ENCODE assay signal across 15 cellular contexts in the genomic region with DNA sequence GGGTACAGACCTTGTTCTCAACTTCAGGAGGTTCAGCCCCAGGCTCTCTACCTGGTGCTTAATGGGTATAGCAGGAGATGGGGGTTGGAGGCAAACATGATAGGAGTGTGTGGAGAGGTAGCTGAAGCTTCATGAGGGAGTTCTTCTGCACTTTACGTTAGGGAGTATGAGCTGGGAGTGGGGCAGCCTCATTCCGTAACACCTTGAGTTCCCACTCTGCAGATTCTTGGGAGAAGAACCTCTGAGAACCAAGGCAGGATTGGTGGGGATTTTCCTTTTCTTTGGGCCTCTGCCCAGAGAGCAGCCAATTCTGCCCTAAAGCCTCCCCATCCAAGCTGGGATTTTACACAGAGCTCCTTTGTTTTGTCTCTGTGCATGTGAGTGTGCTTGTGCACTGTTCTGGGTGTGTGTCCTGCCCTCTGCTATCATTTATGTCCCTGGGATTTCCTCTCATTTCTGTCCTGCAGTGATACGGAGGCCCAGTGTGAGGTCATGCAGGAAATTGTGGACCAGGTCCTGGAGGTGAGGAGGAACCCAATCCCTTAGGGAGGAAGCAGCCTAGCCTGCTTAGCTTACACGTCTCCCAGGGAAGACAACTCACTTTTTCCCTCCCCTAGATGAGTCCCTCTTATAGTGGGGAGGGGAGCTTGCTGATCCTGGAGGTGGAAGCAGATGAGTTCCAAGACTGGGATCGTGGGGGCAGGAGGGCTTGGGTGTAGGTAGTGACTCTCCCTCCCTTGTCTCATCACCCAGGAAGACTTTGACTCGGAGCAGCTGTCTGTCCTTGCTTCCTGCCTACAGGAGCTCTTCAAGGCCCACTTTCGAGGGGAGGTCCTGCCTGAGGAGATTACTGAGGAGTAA. TPM values are rescaled to one million over a fixed set of nuclear protein-coding genes. Genes with fewer than 3 reads are reported as not detected.
DNase-seq lines count a peak whose midpoint lies in the region; ATAC-seq and TF ChIP-seq lines count a peak whose summit lies in the region.
"Had no signal": no experiment of that assay in that cellular context is flagged by ENCODE, and none has a peak within 500 bp of the region (broad histone marks: within the 10 kb centered on the region; RNA-seq: fewer than 3 reads in every experiment).

No MANE protein-coding gene starts in this region.

- intact Hi-C loops in esophagus squamous epithelium (cut with DNase I): no loop called here
- intact Hi-C loops in lower lobe of right lung (cut with DNase I): no loop called here

- H3K4me3 Mint-ChIP-seq in activated T-helper 17 cell treated with anti-CD3 and anti-CD28 coated beads, Interleukin-2, amount 50 U/mL, for 72 hours: no peak overlapping the region
- H3K4me3 Mint-ChIP-seq: activated CD4-positive, alpha-beta memory T cell treated with anti-CD3 and anti-CD28 coated beads, Interleukin-2, amount 10 ng/mL, durations not matched to agents 7 days and 5 days; CD4-positive, CD25-positive, alpha-beta regulatory T cell had no signal

- ATAC-seq in activated T-helper 17 cell treated with anti-CD3 and anti-CD28 coated beads, Interleukin-2, amount 50 U/mL, for 72 hours (replicated peaks): no peak
- ATAC-seq in lower lobe of right lung: peak in 1 of 2 donors; percentile 10

- peaks cover 3% of the 10 kb centered on the region for H3K4me1 Mint-ChIP-seq in activated T-helper 17 cell treated with anti-CD3 and anti-CD28 coated beads, Interleukin-2, amount 50 U/mL, for 72 hours
- H3K4me1 Mint-ChIP-seq: activated CD4-positive, alpha-beta memory T cell treated with anti-CD3 and anti-CD28 coated beads, Interleukin-2, amount 10 ng/mL, durations not matched to agents 7 days and 5 days; CD4-positive, CD25-positive, alpha-beta regulatory T cell had no signal

- peaks cover 0 to 3% (median 0%) of the 10 kb centered on the region in 3 donors for H3K4me1 ChIP-seq in esophagus squamous epithelium
- H3K4me1 ChIP-seq in lower lobe of right lung: peaks cover 32% of the 10 kb centered on the region
- H3K4me1 ChIP-seq in SJCRH30: no peaks in the 10 kb centered on the region

- H3K9me3 ChIP-seq in esophagus squamous epithelium (no peaks in the 10 kb centered on the region), lower lobe of right lung (no peaks in the 10 kb centered on the region), SJCRH30 (replicated peaks) (no peaks in the 10 kb centered on the region)

- H3K27ac Mint-ChIP-seq in activated T-helper 17 cell treated with anti-CD3 and anti-CD28 coated beads, Interleukin-2, amount 50 U/mL, for 72 hours: peak overlapping the region; percentile 12
- H3K27ac Mint-ChIP-seq: activated CD4-positive, alpha-beta memory T cell treated with anti-CD3 and anti-CD28 coated beads, Interleukin-2, amount 10 ng/mL, durations not matched to agents 7 days and 5 days had no signal

- no peaks in the 10 kb centered on the region for H3K27me3 ChIP-seq in esophagus squamous epithelium
- no peaks in the 10 kb centered on the region for H3K27me3 ChIP-seq in lower lobe of right lung (ENCODE audit: low read depth)
- no peaks in the 10 kb centered on the region for H3K27me3 ChIP-seq in SJCRH30

- no peaks in the 10 kb centered on the region for H3K27me3 Mint-ChIP-seq in activated T-helper 17 cell treated with anti-CD3 and anti-CD28 coated beads, Interleukin-2, amount 50 U/mL, for 72 hours
- H3K27me3 Mint-ChIP-seq: activated CD4-positive, alpha-beta memory T cell treated with anti-CD3 and anti-CD28 coated beads, Interleukin-2, amount 10 ng/mL, durations not matched to agents 7 days and 5 days; CD4-positive, CD25-positive, alpha-beta regulatory T cell had no signal

- DNase-seq in esophagus squamous epithelium (lab: John Stamatoyannopoulos, UW): no peak
- DNase-seq in lower lobe of right lung: no peak
- DNase-seq in substantia nigra (lab: John Stamatoyannopoulos, UW): peak in 8 of 49 donors; percentile 8 to 58 (median 17)
- DNase-seq in NCI-H146 (lab: John Stamatoyannopoulos, UW): no peak
- no peak for DNase-seq in activated CD8-positive, alpha-beta memory T cell treated with anti-CD3 and anti-CD28 coated beads for 24 hours
- no peak for DNase-seq in SJCRH30
- DNase-seq in activated CD4-positive, CD25-positive, alpha-beta regulatory T cell treated with anti-CD3 and anti-CD28 coated beads, Interleukin-2, amount 50 U/mL, for 72 hours: no peak
- DNase-seq: activated CD4-positive, alpha-beta memory T cell treated with anti-CD3 and anti-CD28 coated beads, Interleukin-2, amount 10 ng/mL, durations not matched to agents 7 days and 5 days; activated gamma-delta T cell; CD4-positive, CD25-positive, alpha-beta regulatory T cell; NCI-H1930; NCI-H82; stimulated activated CD4-positive, alpha-beta T cell treated with anti-CD3 and anti-CD28 coated beads, Interleukin-4, amount 100 ng/mL, for 4 hours; stimulated activated naive CD4-positive, alpha-beta T cell treated with Interleukin-2 at 50 U/mL for 16 hours had no signal

- no peak for TF ChIP-seq CTCF in esophagus squamous epithelium (IDR thresholded peaks at IDR 0.05)
- TF ChIP-seq CTCF in lower lobe of right lung (IDR thresholded peaks at IDR 0.05): no peak

- WGBS in esophagus squamous epithelium, 2 donors: 60 to 84% methylated on average over 3 to 5 of the region's 7 CpGs

- H3K4me3 ChIP-seq in esophagus squamous epithelium (no peak overlapping the region), lower lobe of right lung (no peak overlapping the region), SJCRH30 (no peak overlapping the region)

- peaks cover 96% of the 10 kb centered on the region for H3K36me3 Mint-ChIP-seq in activated T-helper 17 cell treated with anti-CD3 and anti-CD28 coated beads, Interleukin-2, amount 50 U/mL, for 72 hours (ENCODE audit: low read depth)

- peaks cover 24 to 99% (median 46%) of the 10 kb centered on the region in 3 donors for H3K36me3 ChIP-seq in esophagus squamous epithelium
- H3K36me3 ChIP-seq in lower lobe of right lung: peaks cover 99% of the 10 kb centered on the region
- peaks cover 10% of the 10 kb centered on the region for H3K36me3 ChIP-seq in SJCRH30

- no peak for TF ChIP-seq POLR2A in esophagus squamous epithelium (IDR thresholded peaks at IDR 0.05)

- no peaks in the 10 kb centered on the region for H3K9me3 Mint-ChIP-seq in activated T-helper 17 cell treated with anti-CD3 and anti-CD28 coated beads, Interleukin-2, amount 50 U/mL, for 72 hours
- H3K9me3 Mint-ChIP-seq: activated CD4-positive, alpha-beta memory T cell treated with anti-CD3 and anti-CD28 coated beads, Interleukin-2, amount 10 ng/mL, durations not matched to agents 7 days and 5 days; CD4-positive, CD25-positive, alpha-beta regulatory T cell had no signal

- H3K27ac ChIP-seq in esophagus squamous epithelium (peak overlapping the region in 3 of 4 donors; percentile 6 to 49 (median 11)), lower lobe of right lung (peak overlapping the region; percentile 44), substantia nigra (ENCODE audit: low read depth, low read length, poor library complexity, severe bottlenecking) (peak overlapping the region; percentile 47), SJCRH30 (no peak overlapping the region)

RNA-seq across cellular contexts. Expression of gene SLC27A3, which starts 11.6 kb away (rescaled TPM):
- 1 to 10 TPM; 9.7 to 9.8 TPM for total RNA-seq in activated T-helper 17 cell treated with anti-CD3 and anti-CD28 coated beads, Interleukin-2, amount 50 U/mL, for 72 hours
- total RNA-seq in esophagus squamous epithelium (10 to 100 TPM in 2 of 4 donors, 1 to 10 TPM in 2; 7.6 to 15.0 (median 11.2) TPM), lower lobe of right lung (99.6 TPM)
- total RNA-seq in SJCRH30 (2014; rRNA removed; shearing (Covaris generic)): 1.6 and 2.1 TPM in 2 replicates

RNA-seq across cellular contexts. Expression of gene INTS3, which starts 35.7 kb away (rescaled TPM):
- total RNA-seq in activated T-helper 17 cell treated with anti-CD3 and anti-CD28 coated beads, Interleukin-2, amount 50 U/mL, for 72 hours: 100 to 1,000 TPM in 1 of 2 donors, 10 to 100 TPM in 1; 49.5 to 103 TPM
- 10 to 100 TPM; 24.6 to 27.9 (median 26.2) TPM for total RNA-seq in esophagus squamous epithelium
- total RNA-seq in lower lobe of right lung: 77.3 TPM
- total RNA-seq in SJCRH30 (2014; rRNA removed; shearing (Covaris generic)): 25.9 and 28.5 TPM in 2 replicates
